1 cellular context compared by ENCODE assay signal in genomic region chr18:49499046-49499637, GRCh38.
TF ChIP-seq lines count a peak whose summit lies in the region.

No MANE protein-coding gene starts in this region.

TF ChIP-seq in H1, 55 proteins besides CTCF, POLR2A, EP300 and RAD21:
- TF ChIP-seq RNF2 (IDR thresholded peaks at IDR 0.05; ENCODE audit: borderline replicate concordance, low read depth, low read length, missing control alignments, poor library complexity, severe bottlenecking) (no peak), SIX5 (IDR thresholded peaks at IDR 0.05; ENCODE audit: low read depth, low read length) (no peak), CHD2 (IDR thresholded peaks at IDR 0.05; ENCODE audit: low read length) (no peak), KDM4A (IDR thresholded peaks at IDR 0.05; ENCODE audit: low read depth, low read length, severe bottlenecking) (no peak), KDM1A (IDR thresholded peaks at IDR 0.05; ENCODE audit: borderline replicate concordance, low read length) (peak; percentile 50; the same call in 1 of the 2 replicates), JUN (IDR thresholded peaks at IDR 0.05; ENCODE audit: low read depth, low read length) (no peak), EZH2 (IDR thresholded peaks at IDR 0.05; ENCODE audit: low read depth, low read length, severe bottlenecking) (no peak)
